ENCODE assay signal across 9 cellular contexts in the genomic region with DNA sequence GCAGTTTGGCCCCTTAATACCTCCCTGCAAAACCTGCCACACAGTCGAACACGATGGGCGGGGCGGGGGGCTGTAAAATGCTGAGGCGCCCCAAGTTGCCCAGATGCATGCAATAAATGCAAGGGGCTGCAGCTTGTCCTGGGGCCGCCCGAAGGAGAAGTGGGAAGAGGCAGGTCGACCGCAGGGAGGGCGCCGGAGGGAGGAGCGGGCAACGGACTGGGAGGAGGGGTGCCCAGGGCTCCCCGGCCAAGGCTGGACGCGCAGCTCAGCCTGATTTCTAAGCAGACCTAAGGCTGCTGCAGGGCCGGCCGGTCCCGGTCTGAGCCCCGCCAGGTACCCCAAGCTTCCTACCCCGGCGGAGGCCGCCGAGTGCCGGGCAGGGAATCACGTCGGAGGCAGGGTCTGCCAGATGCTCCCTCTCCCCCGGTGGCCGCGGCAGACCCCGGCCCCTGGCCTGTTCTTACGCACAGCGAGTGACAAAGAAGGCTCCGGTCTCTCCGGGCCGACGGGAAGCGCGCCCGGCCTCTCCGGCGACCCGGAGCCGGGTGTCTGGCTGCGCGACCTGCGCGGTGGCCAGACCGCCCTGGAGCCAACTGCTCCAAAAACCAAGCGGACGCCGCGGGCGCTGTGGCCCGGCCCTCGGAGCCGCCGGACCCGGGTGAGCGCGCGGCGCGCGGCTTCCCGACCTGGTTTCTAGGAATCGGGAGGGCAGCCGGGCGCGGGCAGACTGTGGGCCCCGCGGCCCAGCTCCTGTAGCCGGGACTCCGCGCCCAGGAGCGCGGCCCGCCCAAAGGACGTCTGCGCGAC. TPM values are rescaled to one million over a fixed set of nuclear protein-coding genes. Genes with fewer than 3 reads are reported as not detected.
A peak's percentile ranks its signal among the peaks of the same experiment; 100 is the strongest.
DNase-seq lines count a peak whose midpoint lies in the region; ATAC-seq and TF ChIP-seq lines count a peak whose summit lies in the region.
"Had no signal": no experiment of that assay in that cellular context is flagged by ENCODE, and none has a peak within 500 bp of the region (broad histone marks: within the 10 kb centered on the region; RNA-seq: fewer than 3 reads in every experiment).

No MANE protein-coding gene starts in this region.

- POLR2A ChIA-PET in Panc1 (lab: Charles Lee): no interaction called here

- peaks cover 11% of the 10 kb centered on the region for H3K4me1 Mint-ChIP-seq in progenitor cell of endocrine pancreas (ENCODE audit: low read depth)

- BruUV-seq in Panc1 (replicated peaks; lab: Mats Ljungman, UMichigan): no TSS peak

- in situ Hi-C loops in Panc1 (cut with HindIII; ENCODE audit: low pct_unique_long_range_greater_than_20kb, low sequenced_read_pairs): no loop called here

- TF ChIP-seq CTCF in Panc1 (IDR thresholded peaks at IDR 0.05) (no peak), progenitor cell of endocrine pancreas (IDR thresholded peaks at IDR 0.05; ENCODE audit: unreplicated experiment) (no peak)

- H3K4me1 ChIP-seq in Panc1 (ENCODE audit: control insufficient read depth, insufficient read depth, low read length): peaks cover 9% of the 10 kb centered on the region

- peak overlapping the region; percentile 24; a peak in 3 of 4 replicates for H3K4me3 ChIP-seq in Panc1 (ENCODE audit: low read depth in 2 of 2, low read length in 2 of 2)

- H3K27ac Mint-ChIP-seq in progenitor cell of endocrine pancreas: peak overlapping the region; percentile 73

- DNase-seq in COLO668 (lab: John Stamatoyannopoulos, UW; ENCODE audit: unreplicated experiment): peak; percentile 19
- DNase-seq in Panc1 (ENCODE audit: low read depth, low spot score): no peak
- peak; percentile 23 for DNase-seq in fibroblast of peridontal ligament (ENCODE audit: extremely low read depth)
- DNase-seq in progenitor cell of endocrine pancreas (ENCODE audit: low spot score, unreplicated experiment): no peak
- DNase-seq in amniotic stem cell (lab: John Stamatoyannopoulos, UW): no peak
- DNase-seq in ureter (ENCODE audit: low spot score): no peak

- H3K27ac ChIP-seq in Panc1 (ENCODE audit: low read length): no peak overlapping the region

- no peaks in the 10 kb centered on the region for H3K9me3 Mint-ChIP-seq in progenitor cell of endocrine pancreas (ENCODE audit: low read depth)

- intact Hi-C loops in Panc1 (cut with micrococcal nuclease; ENCODE audit: unreplicated experiment): loop anchor here (5.0 to 10.0 kb wide), 2 partner anchors 83 to 500 kb away; partner anchors contain the start of gene MGMT

- peaks cover 75% of the 10 kb centered on the region for H3K27me3 Mint-ChIP-seq in progenitor cell of endocrine pancreas

- H3K36me3 Mint-ChIP-seq in progenitor cell of endocrine pancreas (ENCODE audit: insufficient read depth): no peaks in the 10 kb centered on the region

- CTCF ChIA-PET in Panc1 (lab: Charles Lee): no interaction called here

- H3K27me3 ChIP-seq in Panc1 (ENCODE audit: control insufficient read depth, insufficient read depth, low read length): peaks cover 24% of the 10 kb centered on the region

- ATAC-seq in Panc1: no peak; the same call in 1 of the 2 replicates
- ATAC-seq in HG03342 (IDR thresholded peaks at IDR 0.05; ENCODE audit: unreplicated experiment): no peak
- no peak for ATAC-seq in HG03439 (IDR thresholded peaks at IDR 0.05; ENCODE audit: unreplicated experiment)

- H3K9me3 ChIP-seq in Panc1 (ENCODE audit: control insufficient read depth, insufficient read depth, low read depth, low read length): no peaks in the 10 kb centered on the region

- H3K36me3 ChIP-seq in Panc1 (ENCODE audit: control insufficient read depth, insufficient read depth, low read length): no peaks in the 10 kb centered on the region

- H3K4me3 Mint-ChIP-seq in progenitor cell of endocrine pancreas (ENCODE audit: low read depth): no peak overlapping the region

RNA-seq across cellular contexts. Expression of gene EBF3, which starts 0.7 kb away (rescaled TPM):
- total RNA-seq in Panc1 (2021; ENCODE audit: unreplicated experiment): 0.64 TPM
- polyA plus RNA-seq in Panc1 (2012; ENCODE audit: insufficient read length): 0.45 TPM
- 0.19 and 0.38 TPM in 2 replicates for total RNA-seq in progenitor cell of endocrine pancreas
- total RNA-seq in ureter: 5.5 TPM
- total RNA-seq: activated CD8-positive, alpha-beta memory T cell treated with anti-CD3 and anti-CD28 coated beads for 36 hours had no signal

Comparison
In these comparisons a context has a peak if more than half of its experiments do, and no peak if none do; other contexts are left out.
1. DNase-seq: peak in COLO668 (single experiment) and fibroblast of peridontal ligament (single experiment); none in Panc1 (single experiment), progenitor cell of endocrine pancreas (single experiment), amniotic stem cell (single experiment) and ureter (single experiment).